Comparison of ENCODE assay signal across 10 cellular contexts in genomic region chr10:7756360-7756992, GRCh38. TPM values are rescaled to one million over a fixed set of nuclear protein-coding genes. Genes with fewer than 3 reads are reported as not detected.
A peak's percentile ranks its signal among the peaks of the same experiment; 100 is the strongest.
DNase-seq lines count a peak whose midpoint lies in the region; ATAC-seq and TF ChIP-seq lines count a peak whose summit lies in the region.
"Had no signal": no experiment of that assay in that cellular context is flagged by ENCODE, and none has a peak within 500 bp of the region (broad histone marks: within the 10 kb centered on the region; RNA-seq: fewer than 3 reads in every experiment).

No MANE protein-coding gene starts in this region.

- H3K4me1 Mint-ChIP-seq in WTC11, result no peaks in the 10 kb centered on the region
- H3K4me1 Mint-ChIP-seq: T-cell had no signal

- intact Hi-C loops in gastrocnemius medialis (cut with DNase I; ENCODE audit: low total_unique reads), result no loop called here
- intact Hi-C loops in ascending aorta (cut with DNase I), result no loop called here

- H3K27ac Mint-ChIP-seq in WTC11, result no peak overlapping the region
- H3K27ac Mint-ChIP-seq: T-cell had no signal

- H3K27me3 ChIP-seq in right atrium auricular region (no peaks in the 10 kb centered on the region), gastrocnemius medialis (no peaks in the 10 kb centered on the region), ascending aorta (no peaks in the 10 kb centered on the region)

- H3K36me3 Mint-ChIP-seq in WTC11, result peaks cover 67% of the 10 kb centered on the region

- H3K4me3 Mint-ChIP-seq in WTC11, result no peak overlapping the region
- H3K4me3 Mint-ChIP-seq: T-cell had no signal

- no peak overlapping the region for H3K27ac ChIP-seq in right atrium auricular region
- H3K27ac ChIP-seq in gastrocnemius medialis, result no peak overlapping the region
- no peak overlapping the region for H3K27ac ChIP-seq in ascending aorta

- ATAC-seq in WTC11 (peak; percentile 55; the same call in 1 of the 2 replicates), GM18861 (IDR thresholded peaks at IDR 0.05; ENCODE audit: unreplicated experiment) (no peak), gastrocnemius medialis (no peak)
- ATAC-seq: T-cell had no signal

- H3K4me3 ChIP-seq in right atrium auricular region, result no peak overlapping the region
- no peak overlapping the region for H3K4me3 ChIP-seq in gastrocnemius medialis
- no peak overlapping the region for H3K4me3 ChIP-seq in ascending aorta

- in situ Hi-C loops in gastrocnemius medialis (cut with MboI; ENCODE audit: low sequenced_read_pairs in 4 of 4), result no loop called here

- POLR2A ChIA-PET in WTC11 (lab: Charles Lee), result no interaction called here

- TF ChIP-seq POLR2A in gastrocnemius medialis (IDR thresholded peaks at IDR 0.05), result no peak

- no peaks in the 10 kb centered on the region for H3K27me3 Mint-ChIP-seq in WTC11 (ENCODE audit: low read depth)
- H3K27me3 Mint-ChIP-seq: T-cell had no signal

- H3K9me3 Mint-ChIP-seq in WTC11, result 0 out of 2 replicates have a peak, but pooled peaks cover 3% of the 10 kb centered on the region
- H3K9me3 Mint-ChIP-seq: T-cell had no signal

- no peaks in the 10 kb centered on the region for H3K4me1 ChIP-seq in right atrium auricular region
- H3K4me1 ChIP-seq in gastrocnemius medialis, result no peaks in the 10 kb centered on the region
- no peaks in the 10 kb centered on the region for H3K4me1 ChIP-seq in ascending aorta

- CTCF ChIA-PET in WTC11 (lab: Charles Lee), result interaction anchor here (0.5 to 2.1 kb wide), 10 partner anchors 10 to 341 kb away, joined by 3 to 19 read pairs (median 5); partner anchors contain the start of gene TAF3

- TF ChIP-seq CTCF in WTC11 (IDR thresholded peaks at IDR 0.05), result no peak
- peak; percentile 18 to 53 for TF ChIP-seq CTCF in right atrium auricular region (IDR thresholded peaks at IDR 0.05)
- no peak for TF ChIP-seq CTCF in gastrocnemius medialis (IDR thresholded peaks at IDR 0.05 in 4 of 5, conservative IDR thresholded peaks at IDR 0.05 in 1 of 5)
- peak in 1 of 3 experiments; percentile 24 for TF ChIP-seq CTCF in ascending aorta (IDR thresholded peaks at IDR 0.05)

- no peaks in the 10 kb centered on the region for H3K9me3 ChIP-seq in right atrium auricular region
- no peaks in the 10 kb centered on the region for H3K9me3 ChIP-seq in gastrocnemius medialis
- H3K9me3 ChIP-seq in ascending aorta, result no peaks in the 10 kb centered on the region

- H3K36me3 ChIP-seq in right atrium auricular region, result peaks cover 74% of the 10 kb centered on the region
- peaks cover 8 to 91% of the 10 kb centered on the region in 2 donors for H3K36me3 ChIP-seq in gastrocnemius medialis
- peaks cover 70 to 89% of the 10 kb centered on the region in 2 donors for H3K36me3 ChIP-seq in ascending aorta

- DNase-seq in ELF-1 (ENCODE audit: low read depth, low spot score) (peak; percentile 11), HK-2 (ENCODE audit: unreplicated experiment) (peak; percentile 4), WTC11 (ENCODE audit: low spot score) (peak; percentile 33), right atrium auricular region (ENCODE audit: low spot score) (no peak), hippocampal formation (lab: John Stamatoyannopoulos, UW) (no peak), gastrocnemius medialis (no peak), ascending aorta (ENCODE audit: low spot score in 2 of 2) (no peak)

TF ChIP-seq in WTC11, 78 proteins besides CTCF, POLR2A, EP300 and RAD21:
- TF ChIP-seq ZSCAN18 (CRISPR knock-in tag; IDR thresholded peaks at IDR 0.05) (no peak), PRRX2 (CRISPR knock-in tag; IDR thresholded peaks at IDR 0.05) (no peak), SMAD4 (CRISPR knock-in tag; IDR thresholded peaks at IDR 0.05) (no peak), RELA (CRISPR knock-in tag; IDR thresholded peaks at IDR 0.05; ENCODE audit: borderline replicate concordance) (no peak)

RNA-seq across cellular contexts. Expression of gene KIN, which starts 31.3 kb away (rescaled TPM):
- total RNA-seq in WTC11 (2021) (13.1 to 17.9 TPM (median 13.5 TPM) in 3 replicates), right atrium auricular region (1 to 10 TPM; 3.0 to 5.1 TPM), gastrocnemius medialis (10 to 100 TPM in 1 of 4 donors, 1 to 10 TPM in 3; 1.7 to 11.4 (median 8.7) TPM), ascending aorta (8.1 TPM)

RNA-seq across cellular contexts. Expression of gene ATP5F1C, which starts 31.5 kb away (rescaled TPM):
- total RNA-seq in WTC11 (2021), result 262 to 288 TPM (median 270 TPM) in 3 replicates
- 100 to 1,000 TPM; 478 to 891 TPM for total RNA-seq in right atrium auricular region
- total RNA-seq in gastrocnemius medialis, result 100 to 1,000 TPM; 317 to 429 (median 402) TPM
- 132 TPM for total RNA-seq in ascending aorta

RNA-seq across cellular contexts. Expression of gene ITIH2, which starts 53.4 kb away (rescaled TPM):
- 0.62 to 0.83 TPM (median 0.62 TPM) in 3 replicates for total RNA-seq in WTC11 (2021)
- total RNA-seq in right atrium auricular region, result not detected
- 1 to 10 TPM in 1 of 4 donors, under 1 TPM in 1, not detected in 2; 0.55 to 1.4 TPM for total RNA-seq in gastrocnemius medialis
- 2.4 TPM for total RNA-seq in ascending aorta
- total RNA-seq: mononuclear cell had no signal

Comparison
In these comparisons a context has a peak if more than half of its experiments do, and no peak if none do; other contexts are left out.
1. DNase-seq: peak in ELF-1 (single experiment), HK-2 (single experiment) and WTC11 (single experiment); none in right atrium auricular region (single experiment), hippocampal formation (0 of 2), gastrocnemius medialis (0 of 2) and ascending aorta (0 of 2).
2. CTCF ChIP-seq: peak in right atrium auricular region (2 of 2); none in WTC11 (single experiment) and gastrocnemius medialis (0 of 5).